In genomic region chr5:131264453-131265200, GRCh38 we compare ENCODE assay signal across 1 cellular context.
A peak's percentile ranks its signal among the peaks of the same experiment; 100 is the strongest.
TF ChIP-seq lines count a peak whose summit lies in the region.

No MANE protein-coding gene starts in this region.

TF ChIP-seq in HCT116, 20 proteins besides CTCF, POLR2A, EP300 and RAD21:
- TF ChIP-seq TCF7L2 (IDR thresholded peaks at IDR 0.05; ENCODE audit: borderline replicate concordance, extremely low read depth, insufficient read depth, insufficient read length) (peak; percentile 31), CBX3 (IDR thresholded peaks at IDR 0.05; ENCODE audit: low read depth) (no peak)
